ENCODE assay signal across 32 cellular contexts in the genomic region with DNA sequence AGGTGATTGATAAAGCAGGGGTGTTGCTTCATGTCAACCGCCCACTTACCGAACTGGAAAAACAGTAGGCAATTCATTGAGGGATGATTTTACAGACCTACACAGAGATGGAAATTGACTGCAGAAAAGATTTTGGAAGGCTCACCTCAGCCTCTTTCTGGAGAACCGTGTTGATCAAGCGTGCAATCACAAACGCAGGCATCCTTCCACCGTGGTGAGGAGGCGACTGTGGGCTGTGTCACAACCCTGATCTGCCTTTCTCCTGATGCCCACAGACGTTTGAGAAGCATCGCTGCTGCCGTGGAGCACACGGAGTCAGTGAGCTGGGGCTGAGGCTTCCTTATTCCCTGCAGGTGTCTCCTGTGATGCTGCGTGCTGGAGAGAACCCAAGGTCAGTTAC.
"Had no signal": no experiment of that assay in that cellular context is flagged by ENCODE, and none has a peak within 500 bp of the region (broad histone marks: within the 10 kb centered on the region; RNA-seq: fewer than 3 reads in every experiment).

No MANE protein-coding gene starts in this region.

- DNase-seq: activated B cell treated with CpG ODN at 0.5 μM for 24 hours; activated CD4-positive, alpha-beta memory T cell treated with anti-CD3 and anti-CD28 coated beads, Interleukin-2, amount 10 ng/mL, durations not matched to agents 7 days and 5 days; activated CD4-positive, alpha-beta T cell treated with anti-CD3 and anti-CD28 coated beads for 4 hours; activated CD4-positive, alpha-beta T cell treated with anti-CD3 and anti-CD28 coated beads, Interleukin-2, amount 10 ng/mL, durations not matched to agents 7 days and 5 days; activated CD4-positive, alpha-beta T cell treated with anti-CD3 and anti-CD28 coated beads, Interleukin-2, amount 50 U/mL, for 48 hours; activated CD4-positive, CD25-positive, alpha-beta regulatory T cell treated with anti-CD3 and anti-CD28 coated beads, Interleukin-2, amount 50 U/mL, for 72 hours; activated CD8-positive, alpha-beta memory T cell treated with anti-CD3 and anti-CD28 coated beads for 24 hours; activated CD8-positive, alpha-beta memory T cell treated with anti-CD3 and anti-CD28 coated beads, Interleukin-2, amount 10 ng/mL, durations not matched to agents 7 days and 5 days; activated CD8-positive, alpha-beta memory T cell treated with anti-CD3 and anti-CD28 coated beads, Interleukin-2, amount 50 U/mL, for 48 hours; activated CD8-positive, alpha-beta T cell treated with anti-CD3 and anti-CD28 coated beads, Interleukin-2, amount 10 ng/mL, durations not matched to agents 7 days and 5 days; activated effector memory CD4-positive, alpha-beta T cell treated with Interleukin-2 at 50 U/mL for 16 hours; activated gamma-delta T cell; activated naive CD4-positive, alpha-beta T cell treated with anti-CD3 and anti-CD28 coated beads, Interleukin-2, amount 10 ng/mL, durations not matched to agents 7 days and 5 days; activated naive CD4-positive, alpha-beta T cell treated with Interleukin-2 at 50 U/mL for 16 hours; activated naive CD8-positive, alpha-beta T cell treated with anti-CD3 and anti-CD28 coated beads, Interleukin-2, amount 10 ng/mL, durations not matched to agents 7 days and 5 days; activated naive CD8-positive, alpha-beta T cell treated with anti-CD3 and anti-CD28 coated beads, Interleukin-2, amount 50 U/mL, for 24 hours; activated T-cell treated with anti-CD3 and anti-CD28 coated beads, Interleukin-2, amount 50 U/mL, for 24 hours; activated T-cell treated with anti-CD3 and anti-CD28 coated beads, Interleukin-2, amount 50 U/mL, for 48 hours; amygdala; T-helper 1 cell; T-helper 2 cell; T-helper 9 cell had no signal

- H3K9me3 Mint-ChIP-seq: activated B cell treated with CpG ODN at 0.5 μM for 24 hours; activated CD4-positive, alpha-beta memory T cell treated with anti-CD3 and anti-CD28 coated beads, Interleukin-2, amount 10 ng/mL, durations not matched to agents 7 days and 5 days; activated CD4-positive, alpha-beta T cell treated with anti-CD3 and anti-CD28 coated beads, Interleukin-2, amount 10 ng/mL, durations not matched to agents 7 days and 5 days; activated naive CD4-positive, alpha-beta T cell treated with anti-CD3 and anti-CD28 coated beads, Interleukin-2, amount 10 ng/mL, durations not matched to agents 7 days and 5 days; activated naive CD4-positive, alpha-beta T cell treated with anti-CD3 and anti-CD28 coated beads, Interleukin-2, amount 50 U/mL, for 24 hours; activated naive CD8-positive, alpha-beta T cell treated with anti-CD3 and anti-CD28 coated beads, Interleukin-2, amount 10 ng/mL, durations not matched to agents 7 days and 5 days; activated naive CD8-positive, alpha-beta T cell treated with anti-CD3 and anti-CD28 coated beads, Interleukin-2, amount 50 U/mL, for 24 hours; activated T-cell treated with anti-CD3 and anti-CD28 coated beads, Interleukin-2, amount 50 U/mL, for 24 hours; activated T-helper 2 cell treated with anti-CD3 and anti-CD28 coated beads, Interferon-gamma antibody, Interleukin-2, Interleukin-4, amounts not matched to agents 10 μg/mL and 5 μg/mL and 100 μg/mL, durations not matched to agents 14 hours and 24 hours and 36 hours; central memory CD8-positive, alpha-beta T cell; T-helper 1 cell treated with Interleukin-12 subunit alpha and Interleukin-12 subunit beta and Interleukin-4 antibody, amounts not matched to agents 30 μg/mL and 1 μg/mL, for 36 hours; T-helper 2 cell treated with Interferon-gamma antibody and Interleukin-4, amounts not matched to agents 5 μg/mL and 100 μg/mL, for 36 hours had no signal

- H3K27ac ChIP-seq: ascending aorta, cardiac muscle cell, VCaP had no signal

- H3K27me3 ChIP-seq: ascending aorta had no signal

- H3K4me1 Mint-ChIP-seq: activated CD4-positive, alpha-beta memory T cell treated with anti-CD3 and anti-CD28 coated beads, Interleukin-2, amount 10 ng/mL, durations not matched to agents 7 days and 5 days; activated CD4-positive, alpha-beta T cell treated with anti-CD3 and anti-CD28 coated beads, Interleukin-2, amount 10 ng/mL, durations not matched to agents 7 days and 5 days; activated CD8-positive, alpha-beta memory T cell treated with anti-CD3 and anti-CD28 coated beads, Interleukin-2, amount 10 ng/mL, durations not matched to agents 7 days and 5 days; activated naive CD4-positive, alpha-beta T cell treated with anti-CD3 and anti-CD28 coated beads, Interleukin-2, amount 10 ng/mL, durations not matched to agents 7 days and 5 days; activated naive CD4-positive, alpha-beta T cell treated with anti-CD3 and anti-CD28 coated beads, Interleukin-2, amount 50 U/mL, for 24 hours; activated naive CD8-positive, alpha-beta T cell treated with anti-CD3 and anti-CD28 coated beads, Interleukin-2, amount 10 ng/mL, durations not matched to agents 7 days and 5 days; central memory CD8-positive, alpha-beta T cell had no signal

- H3K4me3 Mint-ChIP-seq: activated B cell treated with CpG ODN at 0.5 μM for 24 hours; activated CD4-positive, alpha-beta memory T cell treated with anti-CD3 and anti-CD28 coated beads, Interleukin-2, amount 10 ng/mL, durations not matched to agents 7 days and 5 days; activated CD4-positive, alpha-beta T cell treated with anti-CD3 and anti-CD28 coated beads, Interleukin-2, amount 10 ng/mL, durations not matched to agents 7 days and 5 days; activated CD8-positive, alpha-beta memory T cell treated with anti-CD3 and anti-CD28 coated beads, Interleukin-2, amount 10 ng/mL, durations not matched to agents 7 days and 5 days; activated CD8-positive, alpha-beta T cell treated with anti-CD3 and anti-CD28 coated beads, Interleukin-2, amount 10 ng/mL, durations not matched to agents 7 days and 5 days; activated naive CD4-positive, alpha-beta T cell treated with anti-CD3 and anti-CD28 coated beads, Interleukin-2, amount 10 ng/mL, durations not matched to agents 7 days and 5 days; activated naive CD4-positive, alpha-beta T cell treated with anti-CD3 and anti-CD28 coated beads, Interleukin-2, amount 50 U/mL, for 24 hours; activated naive CD8-positive, alpha-beta T cell; activated naive CD8-positive, alpha-beta T cell treated with anti-CD3 and anti-CD28 coated beads, Interleukin-2, amount 10 ng/mL, durations not matched to agents 7 days and 5 days; activated naive CD8-positive, alpha-beta T cell treated with anti-CD3 and anti-CD28 coated beads, Interleukin-2, amount 50 U/mL, for 24 hours; activated T-cell treated with anti-CD3 and anti-CD28 coated beads, Interleukin-2, amount 50 U/mL, for 24 hours; brain; central memory CD8-positive, alpha-beta T cell; T-helper 1 cell treated with Interleukin-12 subunit alpha and Interleukin-12 subunit beta and Interleukin-4 antibody, amounts not matched to agents 30 μg/mL and 1 μg/mL, for 36 hours; T-helper 2 cell treated with Interferon-gamma antibody and Interleukin-4, amounts not matched to agents 5 μg/mL and 100 μg/mL, for 36 hours had no signal

- H3K4me3 ChIP-seq: ascending aorta, cardiac muscle cell had no signal

- H3K4me1 ChIP-seq: ascending aorta had no signal

- H3K27ac Mint-ChIP-seq: activated B cell treated with CpG ODN at 0.5 μM for 24 hours; activated CD4-positive, alpha-beta memory T cell treated with anti-CD3 and anti-CD28 coated beads, Interleukin-2, amount 10 ng/mL, durations not matched to agents 7 days and 5 days; activated CD4-positive, alpha-beta T cell treated with anti-CD3 and anti-CD28 coated beads, Interleukin-2, amount 10 ng/mL, durations not matched to agents 7 days and 5 days; activated CD8-positive, alpha-beta memory T cell treated with anti-CD3 and anti-CD28 coated beads, Interleukin-2, amount 10 ng/mL, durations not matched to agents 7 days and 5 days; activated CD8-positive, alpha-beta T cell treated with anti-CD3 and anti-CD28 coated beads, Interleukin-2, amount 10 ng/mL, durations not matched to agents 7 days and 5 days; activated naive CD8-positive, alpha-beta T cell; activated naive CD8-positive, alpha-beta T cell treated with anti-CD3 and anti-CD28 coated beads, Interleukin-2, amount 10 ng/mL, durations not matched to agents 7 days and 5 days; activated naive CD8-positive, alpha-beta T cell treated with anti-CD3 and anti-CD28 coated beads, Interleukin-2, amount 50 U/mL, for 24 hours; activated T-cell treated with anti-CD3 and anti-CD28 coated beads, Interleukin-2, amount 50 U/mL, for 24 hours; activated T-helper 2 cell treated with anti-CD3 and anti-CD28 coated beads, Interferon-gamma antibody, Interleukin-2, Interleukin-4, amounts not matched to agents 10 μg/mL and 5 μg/mL and 100 μg/mL, durations not matched to agents 14 hours and 24 hours and 36 hours; brain; T-helper 1 cell treated with Interleukin-12 subunit alpha and Interleukin-12 subunit beta and Interleukin-4 antibody, amounts not matched to agents 30 μg/mL and 1 μg/mL, for 36 hours; T-helper 2 cell treated with Interferon-gamma antibody and Interleukin-4, amounts not matched to agents 5 μg/mL and 100 μg/mL, for 36 hours had no signal

- H3K36me3 Mint-ChIP-seq: activated CD8-positive, alpha-beta memory T cell treated with anti-CD3 and anti-CD28 coated beads, Interleukin-2, amount 10 ng/mL, durations not matched to agents 7 days and 5 days; activated naive CD4-positive, alpha-beta T cell treated with anti-CD3 and anti-CD28 coated beads, Interleukin-2, amount 10 ng/mL, durations not matched to agents 7 days and 5 days; activated naive CD4-positive, alpha-beta T cell treated with anti-CD3 and anti-CD28 coated beads, Interleukin-2, amount 50 U/mL, for 24 hours; activated naive CD8-positive, alpha-beta T cell; activated naive CD8-positive, alpha-beta T cell treated with anti-CD3 and anti-CD28 coated beads, Interleukin-2, amount 10 ng/mL, durations not matched to agents 7 days and 5 days; brain had no signal

- H3K36me3 ChIP-seq: ascending aorta, cardiac muscle cell had no signal
